ENCODE assay signal across 1 cellular context in the genomic region with DNA sequence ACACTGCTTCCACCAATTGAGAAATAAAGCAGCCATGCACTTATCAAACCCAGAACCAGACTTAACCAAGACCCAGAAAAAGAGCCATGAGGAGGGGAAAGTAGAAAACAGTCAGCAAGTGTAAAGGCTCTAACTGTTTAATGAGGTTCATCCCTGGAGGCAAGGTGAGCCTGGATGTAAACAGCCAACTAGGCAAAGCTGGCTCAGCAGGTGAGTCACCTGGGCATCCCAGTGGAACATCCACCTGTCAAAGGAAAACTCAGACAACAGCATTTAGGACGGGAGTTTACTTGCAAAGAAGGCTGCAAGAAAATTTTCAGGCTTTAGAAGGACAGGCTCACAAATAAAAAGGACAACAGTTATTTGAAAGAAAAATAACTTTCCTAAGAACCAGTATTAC.
TF ChIP-seq lines count a peak whose summit lies in the region.

No MANE protein-coding gene starts in this region.

TF ChIP-seq in GM23338, 12 proteins besides CTCF, POLR2A, EP300 and RAD21 (continued from another document):
- TF ChIP-seq POLR2AphosphoS5 (IDR thresholded peaks at IDR 0.05; ENCODE audit: low read depth) = no peak
- TF ChIP-seq, protein P1, sequence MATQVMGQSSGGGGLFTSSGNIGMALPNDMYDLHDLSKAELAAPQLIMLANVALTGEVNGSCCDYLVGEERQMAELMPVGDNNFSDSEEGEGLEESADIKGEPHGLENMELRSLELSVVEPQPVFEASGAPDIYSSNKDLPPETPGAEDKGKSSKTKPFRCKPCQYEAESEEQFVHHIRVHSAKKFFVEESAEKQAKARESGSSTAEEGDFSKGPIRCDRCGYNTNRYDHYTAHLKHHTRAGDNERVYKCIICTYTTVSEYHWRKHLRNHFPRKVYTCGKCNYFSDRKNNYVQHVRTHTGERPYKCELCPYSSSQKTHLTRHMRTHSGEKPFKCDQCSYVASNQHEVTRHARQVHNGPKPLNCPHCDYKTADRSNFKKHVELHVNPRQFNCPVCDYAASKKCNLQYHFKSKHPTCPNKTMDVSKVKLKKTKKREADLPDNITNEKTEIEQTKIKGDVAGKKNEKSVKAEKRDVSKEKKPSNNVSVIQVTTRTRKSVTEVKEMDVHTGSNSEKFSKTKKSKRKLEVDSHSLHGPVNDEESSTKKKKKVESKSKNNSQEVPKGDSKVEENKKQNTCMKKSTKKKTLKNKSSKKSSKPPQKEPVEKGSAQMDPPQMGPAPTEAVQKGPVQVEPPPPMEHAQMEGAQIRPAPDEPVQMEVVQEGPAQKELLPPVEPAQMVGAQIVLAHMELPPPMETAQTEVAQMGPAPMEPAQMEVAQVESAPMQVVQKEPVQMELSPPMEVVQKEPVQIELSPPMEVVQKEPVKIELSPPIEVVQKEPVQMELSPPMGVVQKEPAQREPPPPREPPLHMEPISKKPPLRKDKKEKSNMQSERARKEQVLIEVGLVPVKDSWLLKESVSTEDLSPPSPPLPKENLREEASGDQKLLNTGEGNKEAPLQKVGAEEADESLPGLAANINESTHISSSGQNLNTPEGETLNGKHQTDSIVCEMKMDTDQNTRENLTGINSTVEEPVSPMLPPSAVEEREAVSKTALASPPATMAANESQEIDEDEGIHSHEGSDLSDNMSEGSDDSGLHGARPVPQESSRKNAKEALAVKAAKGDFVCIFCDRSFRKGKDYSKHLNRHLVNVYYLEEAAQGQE (IDR thresholded peaks at IDR 0.05; ENCODE audit: unreplicated experiment) = no peak
- TF ChIP-seq, protein P2, sequence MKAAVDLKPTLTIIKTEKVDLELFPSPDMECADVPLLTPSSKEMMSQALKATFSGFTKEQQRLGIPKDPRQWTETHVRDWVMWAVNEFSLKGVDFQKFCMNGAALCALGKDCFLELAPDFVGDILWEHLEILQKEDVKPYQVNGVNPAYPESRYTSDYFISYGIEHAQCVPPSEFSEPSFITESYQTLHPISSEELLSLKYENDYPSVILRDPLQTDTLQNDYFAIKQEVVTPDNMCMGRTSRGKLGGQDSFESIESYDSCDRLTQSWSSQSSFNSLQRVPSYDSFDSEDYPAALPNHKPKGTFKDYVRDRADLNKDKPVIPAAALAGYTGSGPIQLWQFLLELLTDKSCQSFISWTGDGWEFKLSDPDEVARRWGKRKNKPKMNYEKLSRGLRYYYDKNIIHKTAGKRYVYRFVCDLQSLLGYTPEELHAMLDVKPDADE (IDR thresholded peaks at IDR 0.05) = no peak
- no peak for TF ChIP-seq JUNB (IDR thresholded peaks at IDR 0.05; ENCODE audit: unreplicated experiment)
